1 cellular context compared by ENCODE assay signal in genomic region chr2:47218899-47219525, GRCh38.
TF ChIP-seq lines count a peak whose summit lies in the region.

No MANE protein-coding gene starts in this region.

TF ChIP-seq in HepG2, 621 proteins besides CTCF, POLR2A, EP300 and RAD21 (continued from another document):
- peak; percentile 62 for TF ChIP-seq HNF4G (IDR thresholded peaks at IDR 0.05; ENCODE audit: borderline replicate concordance, low read depth, low read length)
- no peak for TF ChIP-seq HNF4G (CRISPR knock-in tag; IDR thresholded peaks at IDR 0.05; ENCODE audit: borderline replicate concordance, low read depth)
- TF ChIP-seq, protein P1, sequence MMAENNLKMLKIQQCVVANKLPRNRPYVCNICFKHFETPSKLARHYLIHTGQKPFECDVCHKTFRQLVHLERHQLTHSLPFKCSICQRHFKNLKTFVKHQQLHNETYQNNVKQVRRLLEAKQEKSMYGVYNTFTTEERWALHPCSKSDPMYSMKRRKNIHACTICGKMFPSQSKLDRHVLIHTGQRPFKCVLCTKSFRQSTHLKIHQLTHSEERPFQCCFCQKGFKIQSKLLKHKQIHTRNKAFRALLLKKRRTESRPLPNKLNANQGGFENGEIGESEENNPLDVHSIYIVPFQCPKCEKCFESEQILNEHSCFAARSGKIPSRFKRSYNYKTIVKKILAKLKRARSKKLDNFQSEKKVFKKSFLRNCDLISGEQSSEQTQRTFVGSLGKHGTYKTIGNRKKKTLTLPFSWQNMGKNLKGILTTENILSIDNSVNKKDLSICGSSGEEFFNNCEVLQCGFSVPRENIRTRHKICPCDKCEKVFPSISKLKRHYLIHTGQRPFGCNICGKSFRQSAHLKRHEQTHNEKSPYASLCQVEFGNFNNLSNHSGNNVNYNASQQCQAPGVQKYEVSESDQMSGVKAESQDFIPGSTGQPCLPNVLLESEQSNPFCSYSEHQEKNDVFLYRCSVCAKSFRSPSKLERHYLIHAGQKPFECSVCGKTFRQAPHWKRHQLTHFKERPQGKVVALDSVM (CRISPR knock-in tag; IDR thresholded peaks at IDR 0.05), result 0 out of 2 replicates have a peak, but pooled peaks have one; percentile 15
- no peak for TF ChIP-seq MED8 (CRISPR knock-in tag; IDR thresholded peaks at IDR 0.05; ENCODE audit: insufficient replicate concordance)
- TF ChIP-seq PLRG1 (conservative IDR thresholded peaks at IDR 0.05), result no peak
- TF ChIP-seq PATZ1 (CRISPR knock-in tag; IDR thresholded peaks at IDR 0.05), result 0 out of 2 replicates have a peak, but pooled peaks have one; percentile 17
- 0 out of 2 replicates have a peak, but pooled peaks have one; percentile 46 for TF ChIP-seq ZNF549 (CRISPR knock-in tag; IDR thresholded peaks at IDR 0.05)
